In genomic region chr13:22926176-22927007, GRCh38 we compare ENCODE assay signal across 9 cellular contexts.
DNase-seq lines count a peak whose midpoint lies in the region; ATAC-seq lines count a peak whose summit lies in the region.
"Had no signal": no experiment of that assay in that cellular context is flagged by ENCODE, and none has a peak within 500 bp of the region (broad histone marks: within the 10 kb centered on the region; RNA-seq: fewer than 3 reads in every experiment).

No MANE protein-coding gene starts in this region.

- ATAC-seq in GM21390 (IDR thresholded peaks at IDR 0.05; ENCODE audit: unreplicated experiment) = peak; percentile 32
- ATAC-seq in stimulated activated effector memory CD8-positive, alpha-beta T cell treated with anti-CD3 and anti-CD28 coated beads, Interleukin-12 subunit alpha, Interleukin-12 subunit beta, amount 100 ng/mL, for 72 hours = peak; percentile 34

- no peak for DNase-seq in activated naive CD8-positive, alpha-beta T cell treated with anti-CD3 and anti-CD28 coated beads for 36 hours
- DNase-seq in islet precursor cell (peak; percentile 96), SHP77 treated with DMSO at 0.1 percent for 48 hours (lab: John Stamatoyannopoulos, UW) (no peak), NCI-H187 (lab: John Stamatoyannopoulos, UW) (no peak), NCI-H1930 (lab: John Stamatoyannopoulos, UW) (no peak), NCI-H524 treated with DMSO at 0.1 percent for 48 hours (lab: John Stamatoyannopoulos, UW) (no peak)
- no peak for DNase-seq in stimulated activated effector memory CD8-positive, alpha-beta T cell treated with anti-CD3 and anti-CD28 coated beads, Interleukin-12 subunit alpha, Interleukin-12 subunit beta, amount 100 ng/mL, for 72 hours (ENCODE audit: low spot score in 2 of 2)
- DNase-seq: KBM-7 had no signal

- peak overlapping the region; percentile 52 for H3K4me3 Mint-ChIP-seq in activated naive CD8-positive, alpha-beta T cell treated with anti-CD3 and anti-CD28 coated beads for 36 hours
- peak overlapping the region; percentile 39 for H3K4me3 Mint-ChIP-seq in stimulated activated effector memory CD8-positive, alpha-beta T cell treated with anti-CD3 and anti-CD28 coated beads, Interleukin-12 subunit alpha, Interleukin-12 subunit beta, amount 100 ng/mL, for 72 hours

- H3K9me3 Mint-ChIP-seq in activated naive CD8-positive, alpha-beta T cell treated with anti-CD3 and anti-CD28 coated beads for 36 hours = peaks cover 1% of the 10 kb centered on the region
- no peaks in the 10 kb centered on the region for H3K9me3 Mint-ChIP-seq in stimulated activated effector memory CD8-positive, alpha-beta T cell treated with anti-CD3 and anti-CD28 coated beads, Interleukin-12 subunit alpha, Interleukin-12 subunit beta, amount 100 ng/mL, for 72 hours

- no peak overlapping the region for H3K27ac Mint-ChIP-seq in activated naive CD8-positive, alpha-beta T cell treated with anti-CD3 and anti-CD28 coated beads for 36 hours
- H3K27ac Mint-ChIP-seq in stimulated activated effector memory CD8-positive, alpha-beta T cell treated with anti-CD3 and anti-CD28 coated beads, Interleukin-12 subunit alpha, Interleukin-12 subunit beta, amount 100 ng/mL, for 72 hours = no peak overlapping the region

- H3K4me1 Mint-ChIP-seq in activated naive CD8-positive, alpha-beta T cell treated with anti-CD3 and anti-CD28 coated beads for 36 hours = peaks cover 4% of the 10 kb centered on the region
- peaks cover 5% of the 10 kb centered on the region for H3K4me1 Mint-ChIP-seq in stimulated activated effector memory CD8-positive, alpha-beta T cell treated with anti-CD3 and anti-CD28 coated beads, Interleukin-12 subunit alpha, Interleukin-12 subunit beta, amount 100 ng/mL, for 72 hours

- H3K36me3 Mint-ChIP-seq in activated naive CD8-positive, alpha-beta T cell treated with anti-CD3 and anti-CD28 coated beads for 36 hours = no peaks in the 10 kb centered on the region
- no peaks in the 10 kb centered on the region for H3K36me3 Mint-ChIP-seq in stimulated activated effector memory CD8-positive, alpha-beta T cell treated with anti-CD3 and anti-CD28 coated beads, Interleukin-12 subunit alpha, Interleukin-12 subunit beta, amount 100 ng/mL, for 72 hours

- H3K27me3 Mint-ChIP-seq in activated naive CD8-positive, alpha-beta T cell treated with anti-CD3 and anti-CD28 coated beads for 36 hours = peaks cover 54% of the 10 kb centered on the region
